Comparison of ENCODE assay signal across 2 cellular contexts in the genomic region with DNA sequence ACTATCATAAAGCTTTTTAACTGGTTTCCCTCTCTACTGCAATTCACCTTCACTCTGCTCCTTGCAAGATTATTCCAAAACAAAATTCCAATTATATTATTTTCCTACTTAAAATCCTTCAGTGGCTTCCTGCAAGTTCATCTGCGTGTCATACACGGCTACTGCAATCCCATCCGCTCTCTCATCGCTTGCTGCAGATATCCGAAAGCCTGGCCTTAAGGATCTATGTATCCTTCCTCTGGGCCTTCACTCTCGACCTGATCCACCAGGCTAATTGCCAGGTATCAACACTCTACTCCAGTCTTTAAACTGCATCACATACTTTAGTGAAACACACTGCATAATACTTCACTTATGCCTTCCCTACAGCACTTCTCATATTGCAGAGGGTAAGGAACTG.
TF ChIP-seq lines count a peak whose summit lies in the region.

No MANE protein-coding gene starts in this region.

TF ChIP-seq in HepG2, 621 proteins besides CTCF, POLR2A, EP300 and RAD21 (continued from another document):
- no peak for TF ChIP-seq SRSF9 (IDR thresholded peaks at IDR 0.05; ENCODE audit: borderline replicate concordance, insufficient read depth, low read depth, low read length, poor library complexity, severe bottlenecking)
- TF ChIP-seq TBX3 (IDR thresholded peaks at IDR 0.05; ENCODE audit: borderline replicate concordance): no peak
- TF ChIP-seq ONECUT2 (CRISPR knock-in tag; IDR thresholded peaks at IDR 0.05): no peak
- TF ChIP-seq ZBTB21 (CRISPR knock-in tag; IDR thresholded peaks at IDR 0.05): no peak
- TF ChIP-seq NKX3-1 (CRISPR knock-in tag; IDR thresholded peaks at IDR 0.05): no peak
- no peak for TF ChIP-seq NFRKB (IDR thresholded peaks at IDR 0.05)
- TF ChIP-seq THAP7 (CRISPR knock-in tag; IDR thresholded peaks at IDR 0.05): no peak
- no peak for TF ChIP-seq JDP2 (CRISPR knock-in tag; IDR thresholded peaks at IDR 0.05; ENCODE audit: borderline replicate concordance)
- no peak for TF ChIP-seq BCL6 (CRISPR knock-in tag; IDR thresholded peaks at IDR 0.05)
- TF ChIP-seq, protein P1, sequence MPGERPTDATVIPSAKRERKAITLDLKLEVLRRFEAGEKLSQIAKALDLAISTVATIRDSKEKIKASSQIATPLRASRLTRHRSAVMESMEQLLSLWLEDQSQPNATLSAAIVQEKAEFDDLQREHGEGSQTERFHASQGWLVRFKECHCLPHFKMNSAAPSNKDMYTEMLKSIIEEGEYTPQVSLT (CRISPR knock-in tag; IDR thresholded peaks at IDR 0.05; ENCODE audit: borderline replicate concordance, low read depth): no peak
- no peak for TF ChIP-seq ZNF362 (CRISPR knock-in tag; IDR thresholded peaks at IDR 0.05; ENCODE audit: borderline replicate concordance)
- TF ChIP-seq, protein P2, sequence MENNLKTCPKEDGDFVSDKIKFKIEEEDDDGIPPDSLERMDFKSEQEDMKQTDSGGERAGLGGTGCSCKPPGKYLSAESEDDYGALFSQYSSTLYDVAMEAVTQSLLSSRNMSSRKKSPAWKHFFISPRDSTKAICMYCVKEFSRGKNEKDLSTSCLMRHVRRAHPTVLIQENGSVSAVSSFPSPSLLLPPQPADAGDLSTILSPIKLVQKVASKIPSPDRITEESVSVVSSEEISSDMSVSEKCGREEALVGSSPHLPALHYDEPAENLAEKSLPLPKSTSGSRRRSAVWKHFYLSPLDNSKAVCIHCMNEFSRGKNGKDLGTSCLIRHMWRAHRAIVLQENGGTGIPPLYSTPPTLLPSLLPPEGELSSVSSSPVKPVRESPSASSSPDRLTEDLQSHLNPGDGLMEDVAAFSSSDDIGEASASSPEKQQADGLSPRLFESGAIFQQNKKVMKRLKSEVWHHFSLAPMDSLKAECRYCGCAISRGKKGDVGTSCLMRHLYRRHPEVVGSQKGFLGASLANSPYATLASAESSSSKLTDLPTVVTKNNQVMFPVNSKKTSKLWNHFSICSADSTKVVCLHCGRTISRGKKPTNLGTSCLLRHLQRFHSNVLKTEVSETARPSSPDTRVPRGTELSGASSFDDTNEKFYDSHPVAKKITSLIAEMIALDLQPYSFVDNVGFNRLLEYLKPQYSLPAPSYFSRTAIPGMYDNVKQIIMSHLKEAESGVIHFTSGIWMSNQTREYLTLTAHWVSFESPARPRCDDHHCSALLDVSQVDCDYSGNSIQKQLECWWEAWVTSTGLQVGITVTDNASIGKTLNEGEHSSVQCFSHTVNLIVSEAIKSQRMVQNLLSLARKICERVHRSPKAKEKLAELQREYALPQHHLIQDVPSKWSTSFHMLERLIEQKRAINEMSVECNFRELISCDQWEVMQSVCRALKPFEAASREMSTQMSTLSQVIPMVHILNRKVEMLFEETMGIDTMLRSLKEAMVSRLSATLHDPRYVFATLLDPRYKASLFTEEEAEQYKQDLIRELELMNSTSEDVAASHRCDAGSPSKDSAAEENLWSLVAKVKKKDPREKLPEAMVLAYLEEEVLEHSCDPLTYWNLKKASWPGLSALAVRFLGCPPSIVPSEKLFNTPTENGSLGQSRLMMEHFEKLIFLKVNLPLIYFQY (CRISPR knock-in tag; IDR thresholded peaks at IDR 0.05; ENCODE audit: borderline replicate concordance): no peak
- TF ChIP-seq ZNF367 (CRISPR knock-in tag; IDR thresholded peaks at IDR 0.05; ENCODE audit: borderline replicate concordance): no peak
- no peak for TF ChIP-seq HOXA9 (CRISPR knock-in tag; IDR thresholded peaks at IDR 0.05; ENCODE audit: borderline replicate concordance)
- TF ChIP-seq REST (IDR thresholded peaks at IDR 0.05; ENCODE audit: borderline replicate concordance in 1 of 2, low read depth in 1 of 2, low read length in 2 of 2): no peak
- no peak for TF ChIP-seq MAFF (IDR thresholded peaks at IDR 0.05; ENCODE audit: low read depth, low read length)
- TF ChIP-seq SAP130 (CRISPR knock-in tag; IDR thresholded peaks at IDR 0.05; ENCODE audit: low read depth): no peak
- no peak for TF ChIP-seq MEF2D (CRISPR knock-in tag; IDR thresholded peaks at IDR 0.05)
- no peak for TF ChIP-seq THAP11 (CRISPR knock-in tag; IDR thresholded peaks at IDR 0.05)

TF ChIP-seq in HEK293T, 16 proteins besides CTCF, POLR2A, EP300 and RAD21 (continued from another document):
- TF ChIP-seq PKNOX1 (IDR thresholded peaks at IDR 0.05): no peak
